Comparison of ENCODE assay signal across 14 cellular contexts in the genomic region with DNA sequence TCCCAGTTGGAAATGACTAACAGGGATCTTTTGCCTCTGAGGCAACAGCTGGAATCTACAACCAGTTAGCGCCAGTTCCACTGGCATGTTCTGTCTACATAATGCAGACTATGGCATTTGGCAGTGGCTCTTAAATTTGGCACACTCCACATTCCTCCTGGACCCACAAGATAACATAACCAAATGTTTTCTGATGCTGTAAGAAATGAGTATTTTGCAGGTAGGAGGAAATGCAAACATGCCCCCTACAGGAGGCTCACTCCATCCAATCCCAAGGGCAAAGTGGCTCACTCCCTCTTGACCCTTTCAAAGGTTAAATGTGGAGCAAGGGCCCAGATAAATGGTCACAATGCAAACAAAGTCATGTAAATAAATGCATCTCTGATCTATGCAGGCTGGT.
"Had no signal": no experiment of that assay in that cellular context is flagged by ENCODE, and none has a peak within 500 bp of the region (broad histone marks: within the 10 kb centered on the region; RNA-seq: fewer than 3 reads in every experiment).

No MANE protein-coding gene starts in this region.

- ATAC-seq: activated CD4-positive, alpha-beta T cell treated with anti-CD3 and anti-CD28 coated beads for 36 hours; activated T-cell treated with anti-CD3 and anti-CD28 coated beads, Interleukin-2, amount 50 U/mL, for 72 hours; left ventricle myocardium superior had no signal

- H2AFZ ChIP-seq: parathyroid adenoma had no signal

- H3K27ac ChIP-seq: parathyroid adenoma, VCaP had no signal

- DNase-seq: activated CD4-positive, alpha-beta memory T cell treated with anti-CD3 and anti-CD28 coated beads, Interleukin-2, amount 10 ng/mL, durations not matched to agents 7 days and 5 days; activated CD4-positive, alpha-beta T cell treated with anti-CD3 and anti-CD28 coated beads for 36 hours; activated CD8-positive, alpha-beta memory T cell treated with anti-CD3 and anti-CD28 coated beads, Interleukin-2, amount 50 U/mL, for 4 hours; activated naive CD4-positive, alpha-beta T cell; activated T-cell treated with anti-CD3 and anti-CD28 coated beads, Interleukin-2, amount 50 U/mL, for 72 hours; aorta; foreskin melanocyte; head of caudate nucleus; islet precursor cell; left ventricle myocardium superior; small intestine; T1000 had no signal

- H3K79me2 ChIP-seq: parathyroid adenoma had no signal

- H3K9ac ChIP-seq: parathyroid adenoma had no signal

- H3K4me1 ChIP-seq: parathyroid adenoma had no signal
